ENCODE assay signal across 1 cellular context in the genomic region with DNA sequence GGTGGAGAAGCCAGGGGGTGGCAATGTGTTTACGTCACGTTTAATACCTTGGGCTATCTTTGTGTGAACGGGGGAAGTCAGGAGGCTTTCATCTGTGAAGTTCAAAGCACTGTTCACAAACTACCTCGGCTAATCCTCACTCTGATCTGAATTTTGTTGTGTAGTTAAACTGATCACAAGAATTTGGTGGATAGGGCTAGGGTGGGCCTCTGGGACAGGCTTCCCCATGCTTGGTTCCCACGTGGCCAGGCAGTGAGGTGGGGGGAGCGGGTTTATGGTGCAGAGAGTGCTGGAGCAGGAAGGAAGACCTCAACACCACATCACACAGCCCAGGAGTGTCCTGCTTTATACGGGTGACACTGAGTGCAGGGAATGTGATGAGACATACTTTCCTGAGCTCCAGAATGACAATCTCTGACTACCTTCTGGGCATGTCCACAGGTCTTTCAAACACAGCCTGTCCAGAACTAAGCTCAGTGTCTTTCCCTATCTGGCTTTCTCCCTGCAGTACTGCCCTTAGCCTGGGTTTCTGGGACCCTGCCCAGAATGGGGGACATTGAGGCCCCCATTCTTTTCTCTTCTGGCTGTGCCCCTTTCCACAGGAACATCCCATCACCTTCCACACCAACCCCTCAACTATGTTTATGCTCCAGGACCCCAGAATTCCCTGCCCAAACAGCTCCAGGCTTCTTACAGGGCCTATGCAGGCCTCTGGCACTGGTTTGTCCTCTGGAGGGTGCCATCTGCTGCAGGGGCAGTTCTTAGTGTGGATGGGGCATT.
TF ChIP-seq lines count a peak whose summit lies in the region.

No MANE protein-coding gene starts in this region.

TF ChIP-seq in GM23338, 12 proteins besides CTCF, POLR2A, EP300 and RAD21 (continued from another document):
- TF ChIP-seq, protein P1, sequence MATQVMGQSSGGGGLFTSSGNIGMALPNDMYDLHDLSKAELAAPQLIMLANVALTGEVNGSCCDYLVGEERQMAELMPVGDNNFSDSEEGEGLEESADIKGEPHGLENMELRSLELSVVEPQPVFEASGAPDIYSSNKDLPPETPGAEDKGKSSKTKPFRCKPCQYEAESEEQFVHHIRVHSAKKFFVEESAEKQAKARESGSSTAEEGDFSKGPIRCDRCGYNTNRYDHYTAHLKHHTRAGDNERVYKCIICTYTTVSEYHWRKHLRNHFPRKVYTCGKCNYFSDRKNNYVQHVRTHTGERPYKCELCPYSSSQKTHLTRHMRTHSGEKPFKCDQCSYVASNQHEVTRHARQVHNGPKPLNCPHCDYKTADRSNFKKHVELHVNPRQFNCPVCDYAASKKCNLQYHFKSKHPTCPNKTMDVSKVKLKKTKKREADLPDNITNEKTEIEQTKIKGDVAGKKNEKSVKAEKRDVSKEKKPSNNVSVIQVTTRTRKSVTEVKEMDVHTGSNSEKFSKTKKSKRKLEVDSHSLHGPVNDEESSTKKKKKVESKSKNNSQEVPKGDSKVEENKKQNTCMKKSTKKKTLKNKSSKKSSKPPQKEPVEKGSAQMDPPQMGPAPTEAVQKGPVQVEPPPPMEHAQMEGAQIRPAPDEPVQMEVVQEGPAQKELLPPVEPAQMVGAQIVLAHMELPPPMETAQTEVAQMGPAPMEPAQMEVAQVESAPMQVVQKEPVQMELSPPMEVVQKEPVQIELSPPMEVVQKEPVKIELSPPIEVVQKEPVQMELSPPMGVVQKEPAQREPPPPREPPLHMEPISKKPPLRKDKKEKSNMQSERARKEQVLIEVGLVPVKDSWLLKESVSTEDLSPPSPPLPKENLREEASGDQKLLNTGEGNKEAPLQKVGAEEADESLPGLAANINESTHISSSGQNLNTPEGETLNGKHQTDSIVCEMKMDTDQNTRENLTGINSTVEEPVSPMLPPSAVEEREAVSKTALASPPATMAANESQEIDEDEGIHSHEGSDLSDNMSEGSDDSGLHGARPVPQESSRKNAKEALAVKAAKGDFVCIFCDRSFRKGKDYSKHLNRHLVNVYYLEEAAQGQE (IDR thresholded peaks at IDR 0.05; ENCODE audit: unreplicated experiment) = no peak
- TF ChIP-seq ZNF331 (CRISPR knock-in tag; IDR thresholded peaks at IDR 0.05; ENCODE audit: low read depth) = no peak
- TF ChIP-seq, protein P2, sequence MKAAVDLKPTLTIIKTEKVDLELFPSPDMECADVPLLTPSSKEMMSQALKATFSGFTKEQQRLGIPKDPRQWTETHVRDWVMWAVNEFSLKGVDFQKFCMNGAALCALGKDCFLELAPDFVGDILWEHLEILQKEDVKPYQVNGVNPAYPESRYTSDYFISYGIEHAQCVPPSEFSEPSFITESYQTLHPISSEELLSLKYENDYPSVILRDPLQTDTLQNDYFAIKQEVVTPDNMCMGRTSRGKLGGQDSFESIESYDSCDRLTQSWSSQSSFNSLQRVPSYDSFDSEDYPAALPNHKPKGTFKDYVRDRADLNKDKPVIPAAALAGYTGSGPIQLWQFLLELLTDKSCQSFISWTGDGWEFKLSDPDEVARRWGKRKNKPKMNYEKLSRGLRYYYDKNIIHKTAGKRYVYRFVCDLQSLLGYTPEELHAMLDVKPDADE (IDR thresholded peaks at IDR 0.05) = no peak
- TF ChIP-seq STAT1 (IDR thresholded peaks at IDR 0.05; ENCODE audit: unreplicated experiment) = no peak
- no peak for TF ChIP-seq POLR2AphosphoS5 (IDR thresholded peaks at IDR 0.05; ENCODE audit: low read depth)
- TF ChIP-seq NANOG (IDR thresholded peaks at IDR 0.05; ENCODE audit: borderline replicate concordance) = no peak
- TF ChIP-seq, protein P3, sequence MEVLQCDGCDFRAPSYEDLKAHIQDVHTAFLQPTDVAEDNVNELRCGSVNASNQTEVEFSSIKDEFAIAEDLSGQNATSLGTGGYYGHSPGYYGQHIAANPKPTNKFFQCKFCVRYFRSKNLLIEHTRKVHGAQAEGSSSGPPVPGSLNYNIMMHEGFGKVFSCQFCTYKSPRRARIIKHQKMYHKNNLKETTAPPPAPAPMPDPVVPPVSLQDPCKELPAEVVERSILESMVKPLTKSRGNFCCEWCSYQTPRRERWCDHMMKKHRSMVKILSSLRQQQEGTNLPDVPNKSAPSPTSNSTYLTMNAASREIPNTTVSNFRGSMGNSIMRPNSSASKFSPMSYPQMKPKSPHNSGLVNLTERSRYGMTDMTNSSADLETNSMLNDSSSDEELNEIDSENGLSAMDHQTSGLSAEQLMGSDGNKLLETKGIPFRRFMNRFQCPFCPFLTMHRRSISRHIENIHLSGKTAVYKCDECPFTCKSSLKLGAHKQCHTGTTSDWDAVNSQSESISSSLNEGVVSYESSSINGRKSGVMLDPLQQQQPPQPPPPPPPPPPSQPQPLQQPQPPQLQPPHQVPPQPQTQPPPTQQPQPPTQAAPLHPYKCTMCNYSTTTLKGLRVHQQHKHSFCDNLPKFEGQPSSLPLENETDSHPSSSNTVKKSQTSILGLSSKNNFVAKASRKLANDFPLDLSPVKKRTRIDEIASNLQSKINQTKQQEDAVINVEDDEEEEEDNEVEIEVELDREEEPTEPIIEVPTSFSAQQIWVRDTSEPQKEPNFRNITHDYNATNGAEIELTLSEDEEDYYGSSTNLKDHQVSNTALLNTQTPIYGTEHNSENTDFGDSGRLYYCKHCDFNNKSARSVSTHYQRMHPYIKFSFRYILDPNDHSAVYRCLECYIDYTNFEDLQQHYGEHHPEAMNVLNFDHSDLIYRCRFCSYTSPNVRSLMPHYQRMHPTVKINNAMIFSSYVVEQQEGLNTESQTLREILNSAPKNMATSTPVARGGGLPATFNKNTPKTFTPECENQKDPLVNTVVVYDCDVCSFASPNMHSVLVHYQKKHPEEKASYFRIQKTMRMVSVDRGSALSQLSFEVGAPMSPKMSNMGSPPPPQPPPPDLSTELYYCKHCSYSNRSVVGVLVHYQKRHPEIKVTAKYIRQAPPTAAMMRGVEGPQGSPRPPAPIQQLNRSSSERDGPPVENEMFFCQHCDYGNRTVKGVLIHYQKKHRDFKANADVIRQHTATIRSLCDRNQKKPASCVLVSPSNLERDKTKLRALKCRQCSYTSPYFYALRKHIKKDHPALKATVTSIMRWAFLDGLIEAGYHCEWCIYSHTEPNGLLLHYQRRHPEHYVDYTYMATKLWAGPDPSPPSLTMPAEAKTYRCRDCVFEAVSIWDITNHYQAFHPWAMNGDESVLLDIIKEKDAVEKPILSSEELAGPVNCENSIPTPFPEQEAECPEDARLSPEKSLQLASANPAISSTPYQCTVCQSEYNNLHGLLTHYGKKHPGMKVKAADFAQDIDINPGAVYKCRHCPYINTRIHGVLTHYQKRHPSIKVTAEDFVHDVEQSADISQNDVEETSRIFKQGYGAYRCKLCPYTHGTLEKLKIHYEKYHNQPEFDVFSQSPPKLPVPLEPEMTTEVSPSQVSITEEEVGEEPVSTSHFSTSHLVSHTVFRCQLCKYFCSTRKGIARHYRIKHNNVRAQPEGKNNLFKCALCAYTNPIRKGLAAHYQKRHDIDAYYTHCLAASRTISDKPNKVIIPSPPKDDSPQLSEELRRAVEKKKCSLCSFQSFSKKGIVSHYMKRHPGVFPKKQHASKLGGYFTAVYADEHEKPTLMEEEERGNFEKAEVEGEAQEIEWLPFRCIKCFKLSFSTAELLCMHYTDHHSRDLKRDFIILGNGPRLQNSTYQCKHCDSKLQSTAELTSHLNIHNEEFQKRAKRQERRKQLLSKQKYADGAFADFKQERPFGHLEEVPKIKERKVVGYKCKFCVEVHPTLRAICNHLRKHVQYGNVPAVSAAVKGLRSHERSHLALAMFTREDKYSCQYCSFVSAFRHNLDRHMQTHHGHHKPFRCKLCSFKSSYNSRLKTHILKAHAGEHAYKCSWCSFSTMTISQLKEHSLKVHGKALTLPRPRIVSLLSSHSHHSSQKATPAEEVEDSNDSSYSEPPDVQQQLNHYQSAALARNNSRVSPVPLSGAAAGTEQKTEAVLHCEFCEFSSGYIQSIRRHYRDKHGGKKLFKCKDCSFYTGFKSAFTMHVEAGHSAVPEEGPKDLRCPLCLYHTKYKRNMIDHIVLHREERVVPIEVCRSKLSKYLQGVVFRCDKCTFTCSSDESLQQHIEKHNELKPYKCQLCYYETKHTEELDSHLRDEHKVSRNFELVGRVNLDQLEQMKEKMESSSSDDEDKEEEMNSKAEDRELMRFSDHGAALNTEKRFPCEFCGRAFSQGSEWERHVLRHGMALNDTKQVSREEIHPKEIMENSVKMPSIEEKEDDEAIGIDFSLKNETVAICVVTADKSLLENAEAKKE (CRISPR knock-in tag; IDR thresholded peaks at IDR 0.05) = no peak
- no peak for TF ChIP-seq JUNB (IDR thresholded peaks at IDR 0.05; ENCODE audit: unreplicated experiment)
